16 cellular contexts compared by ENCODE assay signal in the genomic region with DNA sequence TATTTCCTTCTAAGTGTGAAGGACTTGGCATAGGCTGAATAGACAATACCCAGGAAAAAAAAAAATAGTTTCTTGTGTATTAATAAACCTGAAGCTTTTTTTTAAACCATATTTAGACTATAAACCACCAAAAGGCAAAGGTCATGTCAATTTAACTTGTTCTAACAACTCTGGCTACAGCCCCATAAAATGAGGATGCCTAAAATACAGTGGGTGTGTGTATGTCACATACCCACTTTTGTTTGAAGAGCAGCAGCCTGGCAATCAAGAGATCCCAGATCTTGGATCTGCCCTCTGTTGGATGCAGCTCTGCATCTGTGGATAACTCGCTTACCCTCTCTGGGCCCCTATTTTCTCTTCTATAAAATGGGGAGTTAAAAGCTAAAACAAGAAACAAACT.
DNase-seq lines count a peak whose midpoint lies in the region; ATAC-seq, FAIRE-seq and TF ChIP-seq lines count a peak whose summit lies in the region.
"Had no signal": no experiment of that assay in that cellular context is flagged by ENCODE, and none has a peak within 500 bp of the region (broad histone marks: within the 10 kb centered on the region; RNA-seq: fewer than 3 reads in every experiment).

No MANE protein-coding gene starts in this region.

- no peak overlapping the region for H3K4me3 ChIP-seq in mucosa of descending colon
- H3K4me3 ChIP-seq in transverse colon, result no peak overlapping the region
- H3K4me3 ChIP-seq in psoas muscle, result no peak overlapping the region
- H3K4me3 ChIP-seq: BLaER1, GM12878, GM23248 had no signal

- intact Hi-C loops in mucosa of descending colon (cut with DNase I, micrococcal nuclease), result no loop called here
- intact Hi-C loops in transverse colon (cut with DNase I; ENCODE audit: low total_unique reads), result no loop called here
- intact Hi-C loops in psoas muscle (cut with DNase I), result no loop called here

- TF ChIP-seq POLR2A in transverse colon (IDR thresholded peaks at IDR 0.05), result no peak

- H3K9me3 ChIP-seq in mucosa of descending colon, result no peaks in the 10 kb centered on the region
- no peaks in the 10 kb centered on the region for H3K9me3 ChIP-seq in transverse colon
- no peaks in the 10 kb centered on the region for H3K9me3 ChIP-seq in psoas muscle
- H3K9me3 ChIP-seq: BLaER1 had no signal

- peak; percentile 90 for FAIRE-seq in colon (lab: Jason Lieb, UNC)
- FAIRE-seq: GM12878 had no signal

- H3K36me3 ChIP-seq in mucosa of descending colon (ENCODE audit: low read depth) (no peaks in the 10 kb centered on the region), transverse colon (peaks cover 0 to 6% (median 0%) of the 10 kb centered on the region in 4 donors), psoas muscle (ENCODE audit: insufficient read depth in 1 of 2, low read depth in 1 of 2) (no peaks in the 10 kb centered on the region)
- H3K36me3 ChIP-seq: BLaER1 had no signal

- no peak for TF ChIP-seq EP300 in transverse colon (IDR thresholded peaks at IDR 0.05; ENCODE audit: low read depth)

- H3K27me3 ChIP-seq in transverse colon (no peaks in the 10 kb centered on the region), psoas muscle (ENCODE audit: insufficient read depth in 3 of 3, low read length in 2 of 3) (no peaks in the 10 kb centered on the region)
- H3K27me3 ChIP-seq: BLaER1 had no signal

- ATAC-seq in mucosa of descending colon (peak; percentile 96), GM19467 (IDR thresholded peaks at IDR 0.05; ENCODE audit: unreplicated experiment) (no peak), psoas muscle (no peak)
- ATAC-seq: GM12878 had no signal

- in situ Hi-C loops in transverse colon (cut with MboI; ENCODE audit: low pct_ligation_motif_present in 1 of 4, low pct_unique_long_range_greater_than_20kb in 1 of 4, low sequenced_read_pairs in 3 of 4), result no loop called here

- DNase-seq in LoVo (ENCODE audit: low spot score) (peak; percentile 63), mucosa of descending colon (peak in 1 of 3 donors; percentile 65), transverse colon (peak; percentile 40), dermis blood vessel endothelial cell (no peak), psoas muscle (no peak)
- DNase-seq: 8988T; CD4-positive, alpha-beta memory T cell; DMS153; DMS79; GF-D8; GM23248; HCEC 1CT had no signal

- TF ChIP-seq CTCF in mucosa of descending colon (IDR thresholded peaks at IDR 0.05), result no peak
- no peak for TF ChIP-seq CTCF in transverse colon (IDR thresholded peaks at IDR 0.05)
- no peak for TF ChIP-seq CTCF in psoas muscle (IDR thresholded peaks at IDR 0.05)

- 65% methylated on average over 1 of the region's 1 CpG; no CpG with 5 or more reads in 1 of the 2 donors for WGBS in transverse colon (ENCODE audit: low coverage in 1 of 2), 2 donors
- whole genome bisulfite sequencing in psoas muscle, 3 donors, result 85 to 91% (median 88%) methylated on average over 1 of the region's 1 CpG

- H3K27ac ChIP-seq in transverse colon, result peak overlapping the region; percentile 66 to 75 (median 72)
- no peak overlapping the region for H3K27ac ChIP-seq in psoas muscle
- H3K27ac ChIP-seq: BLaER1, GM23248 had no signal

- H3K4me1 ChIP-seq in mucosa of descending colon (ENCODE audit: low read depth) (peaks cover 19% of the 10 kb centered on the region), transverse colon (peaks cover 3 to 32% (median 6%) of the 10 kb centered on the region in 4 donors), psoas muscle (no peaks in the 10 kb centered on the region)
- H3K4me1 ChIP-seq: BLaER1 had no signal

Comparison
In these comparisons a context has a peak if more than half of its experiments do, and no peak if none do; other contexts are left out.
1. DNase-seq: peak in LoVo (single experiment) and transverse colon (single experiment); none in dermis blood vessel endothelial cell (single experiment) and psoas muscle (0 of 2).